In the genomic region with DNA sequence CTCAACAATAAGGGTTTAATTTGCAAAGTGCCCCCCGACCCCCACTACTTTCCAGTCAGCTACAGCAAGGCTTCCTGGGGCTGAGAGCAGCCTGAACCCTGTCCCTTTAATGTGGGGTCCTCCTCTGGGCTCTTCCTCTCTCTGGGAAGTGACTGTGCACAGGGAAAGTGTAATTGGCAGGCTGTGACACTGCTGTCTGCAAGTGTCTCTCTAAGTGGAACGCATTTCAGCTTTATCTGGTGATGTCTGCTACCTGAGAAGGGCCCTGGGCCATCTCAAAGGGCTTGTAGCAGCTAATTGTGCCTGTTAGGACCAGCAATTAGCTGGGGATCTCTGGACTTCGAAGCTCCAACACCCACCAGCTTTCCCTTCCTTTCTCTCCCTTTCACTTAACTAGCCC, we compare ENCODE assay signal across 22 cellular contexts.
DNase-seq lines count a peak whose midpoint lies in the region; TF ChIP-seq lines count a peak whose summit lies in the region.
"Had no signal": no experiment of that assay in that cellular context is flagged by ENCODE, and none has a peak within 500 bp of the region (broad histone marks: within the 10 kb centered on the region; RNA-seq: fewer than 3 reads in every experiment).

No MANE protein-coding gene starts in this region.

- no peaks in the 10 kb centered on the region for H3K4me1 ChIP-seq in neural progenitor cell
- H3K4me1 ChIP-seq: A549; BE2C; BLaER1 treated with 17β-estradiol and CSF1 and Interleukin-3, amounts not matched to agents 10 nM and 100 nM; HAP-1 had no signal

- TF ChIP-seq CTCF in coronary artery (IDR thresholded peaks at IDR 0.05) = no peak
- no peak for TF ChIP-seq CTCF in neural progenitor cell (IDR thresholded peaks at IDR 0.05)
- TF ChIP-seq CTCF in GM10266 (IDR thresholded peaks at IDR 0.05; ENCODE audit: control insufficient read depth, insufficient read depth, low read depth, missing control alignments) = no peak

- no peaks in the 10 kb centered on the region for H4K20me1 ChIP-seq in neural progenitor cell (ENCODE audit: low read depth)
- H4K20me1 ChIP-seq: BLaER1 treated with 17β-estradiol and CSF1 and Interleukin-3, amounts not matched to agents 10 nM and 100 nM had no signal

- H3K36me3 ChIP-seq in neural progenitor cell = no peaks in the 10 kb centered on the region
- H3K36me3 ChIP-seq: BE2C; BLaER1 treated with 17β-estradiol and CSF1 and Interleukin-3, amounts not matched to agents 10 nM and 100 nM; HAP-1 had no signal

- peaks cover 3% of the 10 kb centered on the region for H3K9me3 Mint-ChIP-seq in neural progenitor cell
- H3K9me3 Mint-ChIP-seq: CD4-positive, alpha-beta T cell had no signal

- peaks cover 4% of the 10 kb centered on the region for H3K27me3 Mint-ChIP-seq in neural progenitor cell (ENCODE audit: insufficient read depth, low read depth)

- H3K27me3 ChIP-seq in neural progenitor cell = no peaks in the 10 kb centered on the region
- H3K27me3 ChIP-seq: BE2C; BLaER1 treated with 17β-estradiol and CSF1 and Interleukin-3, amounts not matched to agents 10 nM and 100 nM had no signal

- no peak overlapping the region for H3K4me2 ChIP-seq in neural progenitor cell
- H3K4me2 ChIP-seq: A549; BLaER1 treated with 17β-estradiol and CSF1 and Interleukin-3, amounts not matched to agents 10 nM and 100 nM had no signal

- no peaks in the 10 kb centered on the region for H3K9me3 ChIP-seq in neural progenitor cell (ENCODE audit: low read depth)
- H3K9me3 ChIP-seq: BE2C, HAP-1 had no signal

- H3K4me1 Mint-ChIP-seq in neural progenitor cell = no peaks in the 10 kb centered on the region
- H3K4me1 Mint-ChIP-seq: CD14-positive monocyte; CD8-positive, alpha-beta memory T cell had no signal

- H3K27ac ChIP-seq in coronary artery (no peak overlapping the region), neural progenitor cell (no peak overlapping the region)
- H3K27ac ChIP-seq: A549; BLaER1 treated with 17β-estradiol and CSF1 and Interleukin-3, amounts not matched to agents 10 nM and 100 nM; GM23248 had no signal

- no peak overlapping the region for H3K4me3 Mint-ChIP-seq in neural progenitor cell
- H3K4me3 Mint-ChIP-seq: CD14-positive monocyte; CD4-positive, alpha-beta T cell; CD8-positive, alpha-beta memory T cell; HFFc6 had no signal

- no peaks in the 10 kb centered on the region for H3F3A ChIP-seq in neural progenitor cell (ENCODE audit: low read depth)

- no peak overlapping the region for H3K9ac ChIP-seq in neural progenitor cell
- H3K9ac ChIP-seq: BLaER1 treated with 17β-estradiol and CSF1 and Interleukin-3, amounts not matched to agents 10 nM and 100 nM; GM23248 had no signal

- H3K79me2 ChIP-seq in neural progenitor cell (ENCODE audit: low read depth) = no peaks in the 10 kb centered on the region

- H2AFZ ChIP-seq in neural progenitor cell (replicated peaks) = peak overlapping the region; percentile 17
- H2AFZ ChIP-seq: GM23248 had no signal

- DNase-seq in coronary artery (ENCODE audit: low spot score) (peak; percentile 22), left kidney (ENCODE audit: low read depth, low spot score) (peak; percentile 7), neural progenitor cell (ENCODE audit: low spot score) (no peak), GM10266 (ENCODE audit: extremely low spot score) (no peak), NAMALWA (ENCODE audit: low spot score) (no peak), activated T-cell treated with anti-CD3 and anti-CD28 coated beads for 4 hours (no peak)
- DNase-seq: 8988T; ACHN; AML-193; BE2C; CD4-positive, alpha-beta T cell; CD8-positive, alpha-beta memory T cell; DMS 273 treated with DMSO at 0.1 percent for 48 hours; DMS79; EL; GDM1; GM23248; HFFc6 had no signal

- H3K36me3 Mint-ChIP-seq in neural progenitor cell = no peaks in the 10 kb centered on the region
- H3K36me3 Mint-ChIP-seq: CD14-positive monocyte had no signal

- H3K4me3 ChIP-seq in coronary artery (no peak overlapping the region), neural progenitor cell (no peak overlapping the region)
- H3K4me3 ChIP-seq: A549; BLaER1 treated with 17β-estradiol and CSF1 and Interleukin-3, amounts not matched to agents 10 nM and 100 nM; GM23248; HAP-1 had no signal

- H3K27ac Mint-ChIP-seq in neural progenitor cell = no peak overlapping the region
- H3K27ac Mint-ChIP-seq: CD14-positive monocyte; CD4-positive, alpha-beta T cell; CD8-positive, alpha-beta memory T cell; HFFc6 had no signal

Comparison
In these comparisons a context has a peak if more than half of its experiments do, and no peak if none do; other contexts are left out.
1. DNase-seq: peak in coronary artery (single experiment) and left kidney (single experiment); none in neural progenitor cell (single experiment), GM10266 (single experiment), NAMALWA (single experiment) and activated T-cell treated with anti-CD3 and anti-CD28 coated beads for 4 hours (single experiment).